16 cellular contexts compared by ENCODE assay signal in genomic region chr15:52085289-52085688, GRCh38. TPM values are rescaled to one million over a fixed set of nuclear protein-coding genes. Genes with fewer than 3 reads are reported as not detected.
A peak's percentile ranks its signal among the peaks of the same experiment; 100 is the strongest.
DNase-seq lines count a peak whose midpoint lies in the region; ATAC-seq and TF ChIP-seq lines count a peak whose summit lies in the region.
"Had no signal": no experiment of that assay in that cellular context is flagged by ENCODE, and none has a peak within 500 bp of the region (broad histone marks: within the 10 kb centered on the region; RNA-seq: fewer than 3 reads in every experiment).

No MANE protein-coding gene starts in this region.

- DNase-seq in DMS 273 (lab: John Stamatoyannopoulos, UW; ENCODE audit: unreplicated experiment) (peak; percentile 4), DMS 273 treated with DMSO at 0.1 percent for 48 hours (lab: John Stamatoyannopoulos, UW) (no peak), ELR (ENCODE audit: low read depth) (peak; percentile 36), RKO (ENCODE audit: low spot score) (peak; percentile 64), HEK293T (ENCODE audit: extremely low spot score) (no peak), NCI-H524 treated with DMSO at 0.1 percent for 48 hours (lab: John Stamatoyannopoulos, UW) (no peak), COLO668 (lab: John Stamatoyannopoulos, UW; ENCODE audit: unreplicated experiment) (no peak)
- DNase-seq: DMS153, EL, IMR-90, NCI-H1048, NCI-H187, NCI-H526, PC-9, SHP77 had no signal

- peak; percentile 49 for ATAC-seq in esophagus mucosa

- POLR2A ChIA-PET in HEK293T (lab: Yijun Ruan, JAX): no interaction called here

- CTCF ChIA-PET in HEK293T (lab: Yijun Ruan, JAX): no interaction called here

TF ChIP-seq in HEK293T, 16 proteins besides CTCF, POLR2A, EP300 and RAD21:
- TF ChIP-seq LEF1 (IDR thresholded peaks at IDR 0.05; ENCODE audit: borderline replicate concordance): no peak
- TF ChIP-seq FOXA1 (IDR thresholded peaks at IDR 0.05): no peak
- TF ChIP-seq SP1 (IDR thresholded peaks at IDR 0.05): no peak
- TF ChIP-seq TARDBP (IDR thresholded peaks at IDR 0.05): no peak
- TF ChIP-seq NFRKB (IDR thresholded peaks at IDR 0.05): no peak
- no peak for TF ChIP-seq ARNT (IDR thresholded peaks at IDR 0.05)
- no peak for TF ChIP-seq ELF4 (IDR thresholded peaks at IDR 0.05)
- TF ChIP-seq SUZ12 (IDR thresholded peaks at IDR 0.05): no peak
- no peak for TF ChIP-seq ZNF384 (IDR thresholded peaks at IDR 0.05)
- no peak for TF ChIP-seq CTBP1 (IDR thresholded peaks at IDR 0.05; ENCODE audit: borderline replicate concordance)
- no peak for TF ChIP-seq L3MBTL2 (conservative IDR thresholded peaks at IDR 0.05)

RNA-seq across cellular contexts. Expression of gene BCL2L10, which starts 27.3 kb away (rescaled TPM):
- 3.7 TPM for total RNA-seq in esophagus mucosa
- total RNA-seq: IMR-90 had no signal

Comparison
In these comparisons a context has a peak if more than half of its experiments do, and no peak if none do; other contexts are left out.
1. DNase-seq: peak in DMS 273 (single experiment), ELR (single experiment) and RKO (single experiment); none in DMS 273 treated with DMSO at 0.1 percent for 48 hours (single experiment), HEK293T (single experiment), NCI-H524 treated with DMSO at 0.1 percent for 48 hours (single experiment) and COLO668 (single experiment).